ENCODE assay signal across 2 cellular contexts in the genomic region with DNA sequence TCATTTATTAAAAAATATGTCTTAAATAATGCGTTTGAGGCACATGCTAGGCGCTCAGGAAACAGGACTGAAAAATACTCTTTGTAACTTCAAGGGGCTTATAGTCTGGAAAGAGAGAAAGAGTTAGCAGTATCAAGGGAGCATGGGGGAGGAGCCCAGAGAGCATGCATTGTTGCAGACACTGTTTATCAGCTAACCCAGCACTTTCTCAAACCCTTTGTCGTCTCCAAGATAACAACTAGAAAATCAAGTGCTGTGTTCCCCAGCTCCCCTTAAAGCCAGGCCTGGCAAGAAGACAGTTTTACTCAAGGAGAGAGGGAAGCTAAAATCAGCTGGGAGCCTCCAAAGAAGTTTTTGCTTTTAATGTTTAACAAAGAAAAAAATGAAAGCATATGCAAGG.
TF ChIP-seq lines count a peak whose summit lies in the region.

No MANE protein-coding gene starts in this region.

TF ChIP-seq in GM23338, 12 proteins besides CTCF, POLR2A, EP300 and RAD21 (continued from another document):
- TF ChIP-seq, protein P1, sequence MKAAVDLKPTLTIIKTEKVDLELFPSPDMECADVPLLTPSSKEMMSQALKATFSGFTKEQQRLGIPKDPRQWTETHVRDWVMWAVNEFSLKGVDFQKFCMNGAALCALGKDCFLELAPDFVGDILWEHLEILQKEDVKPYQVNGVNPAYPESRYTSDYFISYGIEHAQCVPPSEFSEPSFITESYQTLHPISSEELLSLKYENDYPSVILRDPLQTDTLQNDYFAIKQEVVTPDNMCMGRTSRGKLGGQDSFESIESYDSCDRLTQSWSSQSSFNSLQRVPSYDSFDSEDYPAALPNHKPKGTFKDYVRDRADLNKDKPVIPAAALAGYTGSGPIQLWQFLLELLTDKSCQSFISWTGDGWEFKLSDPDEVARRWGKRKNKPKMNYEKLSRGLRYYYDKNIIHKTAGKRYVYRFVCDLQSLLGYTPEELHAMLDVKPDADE (IDR thresholded peaks at IDR 0.05), result no peak
- no peak for TF ChIP-seq JUNB (IDR thresholded peaks at IDR 0.05; ENCODE audit: unreplicated experiment)
- TF ChIP-seq, protein P2, sequence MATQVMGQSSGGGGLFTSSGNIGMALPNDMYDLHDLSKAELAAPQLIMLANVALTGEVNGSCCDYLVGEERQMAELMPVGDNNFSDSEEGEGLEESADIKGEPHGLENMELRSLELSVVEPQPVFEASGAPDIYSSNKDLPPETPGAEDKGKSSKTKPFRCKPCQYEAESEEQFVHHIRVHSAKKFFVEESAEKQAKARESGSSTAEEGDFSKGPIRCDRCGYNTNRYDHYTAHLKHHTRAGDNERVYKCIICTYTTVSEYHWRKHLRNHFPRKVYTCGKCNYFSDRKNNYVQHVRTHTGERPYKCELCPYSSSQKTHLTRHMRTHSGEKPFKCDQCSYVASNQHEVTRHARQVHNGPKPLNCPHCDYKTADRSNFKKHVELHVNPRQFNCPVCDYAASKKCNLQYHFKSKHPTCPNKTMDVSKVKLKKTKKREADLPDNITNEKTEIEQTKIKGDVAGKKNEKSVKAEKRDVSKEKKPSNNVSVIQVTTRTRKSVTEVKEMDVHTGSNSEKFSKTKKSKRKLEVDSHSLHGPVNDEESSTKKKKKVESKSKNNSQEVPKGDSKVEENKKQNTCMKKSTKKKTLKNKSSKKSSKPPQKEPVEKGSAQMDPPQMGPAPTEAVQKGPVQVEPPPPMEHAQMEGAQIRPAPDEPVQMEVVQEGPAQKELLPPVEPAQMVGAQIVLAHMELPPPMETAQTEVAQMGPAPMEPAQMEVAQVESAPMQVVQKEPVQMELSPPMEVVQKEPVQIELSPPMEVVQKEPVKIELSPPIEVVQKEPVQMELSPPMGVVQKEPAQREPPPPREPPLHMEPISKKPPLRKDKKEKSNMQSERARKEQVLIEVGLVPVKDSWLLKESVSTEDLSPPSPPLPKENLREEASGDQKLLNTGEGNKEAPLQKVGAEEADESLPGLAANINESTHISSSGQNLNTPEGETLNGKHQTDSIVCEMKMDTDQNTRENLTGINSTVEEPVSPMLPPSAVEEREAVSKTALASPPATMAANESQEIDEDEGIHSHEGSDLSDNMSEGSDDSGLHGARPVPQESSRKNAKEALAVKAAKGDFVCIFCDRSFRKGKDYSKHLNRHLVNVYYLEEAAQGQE (IDR thresholded peaks at IDR 0.05; ENCODE audit: unreplicated experiment), result no peak
- no peak for TF ChIP-seq CREB1 (CRISPR knock-in tag; IDR thresholded peaks at IDR 0.05; ENCODE audit: low read depth)
- TF ChIP-seq ZNF331 (CRISPR knock-in tag; IDR thresholded peaks at IDR 0.05; ENCODE audit: low read depth), result no peak
- no peak for TF ChIP-seq NANOG (IDR thresholded peaks at IDR 0.05; ENCODE audit: borderline replicate concordance)
- TF ChIP-seq ZNF114 (CRISPR knock-in tag; IDR thresholded peaks at IDR 0.05), result no peak
- no peak for TF ChIP-seq EZH2phosphoT487 (IDR thresholded peaks at IDR 0.05; ENCODE audit: unreplicated experiment)
- no peak for TF ChIP-seq POLR2AphosphoS5 (IDR thresholded peaks at IDR 0.05; ENCODE audit: low read depth)
- TF ChIP-seq, protein P3, sequence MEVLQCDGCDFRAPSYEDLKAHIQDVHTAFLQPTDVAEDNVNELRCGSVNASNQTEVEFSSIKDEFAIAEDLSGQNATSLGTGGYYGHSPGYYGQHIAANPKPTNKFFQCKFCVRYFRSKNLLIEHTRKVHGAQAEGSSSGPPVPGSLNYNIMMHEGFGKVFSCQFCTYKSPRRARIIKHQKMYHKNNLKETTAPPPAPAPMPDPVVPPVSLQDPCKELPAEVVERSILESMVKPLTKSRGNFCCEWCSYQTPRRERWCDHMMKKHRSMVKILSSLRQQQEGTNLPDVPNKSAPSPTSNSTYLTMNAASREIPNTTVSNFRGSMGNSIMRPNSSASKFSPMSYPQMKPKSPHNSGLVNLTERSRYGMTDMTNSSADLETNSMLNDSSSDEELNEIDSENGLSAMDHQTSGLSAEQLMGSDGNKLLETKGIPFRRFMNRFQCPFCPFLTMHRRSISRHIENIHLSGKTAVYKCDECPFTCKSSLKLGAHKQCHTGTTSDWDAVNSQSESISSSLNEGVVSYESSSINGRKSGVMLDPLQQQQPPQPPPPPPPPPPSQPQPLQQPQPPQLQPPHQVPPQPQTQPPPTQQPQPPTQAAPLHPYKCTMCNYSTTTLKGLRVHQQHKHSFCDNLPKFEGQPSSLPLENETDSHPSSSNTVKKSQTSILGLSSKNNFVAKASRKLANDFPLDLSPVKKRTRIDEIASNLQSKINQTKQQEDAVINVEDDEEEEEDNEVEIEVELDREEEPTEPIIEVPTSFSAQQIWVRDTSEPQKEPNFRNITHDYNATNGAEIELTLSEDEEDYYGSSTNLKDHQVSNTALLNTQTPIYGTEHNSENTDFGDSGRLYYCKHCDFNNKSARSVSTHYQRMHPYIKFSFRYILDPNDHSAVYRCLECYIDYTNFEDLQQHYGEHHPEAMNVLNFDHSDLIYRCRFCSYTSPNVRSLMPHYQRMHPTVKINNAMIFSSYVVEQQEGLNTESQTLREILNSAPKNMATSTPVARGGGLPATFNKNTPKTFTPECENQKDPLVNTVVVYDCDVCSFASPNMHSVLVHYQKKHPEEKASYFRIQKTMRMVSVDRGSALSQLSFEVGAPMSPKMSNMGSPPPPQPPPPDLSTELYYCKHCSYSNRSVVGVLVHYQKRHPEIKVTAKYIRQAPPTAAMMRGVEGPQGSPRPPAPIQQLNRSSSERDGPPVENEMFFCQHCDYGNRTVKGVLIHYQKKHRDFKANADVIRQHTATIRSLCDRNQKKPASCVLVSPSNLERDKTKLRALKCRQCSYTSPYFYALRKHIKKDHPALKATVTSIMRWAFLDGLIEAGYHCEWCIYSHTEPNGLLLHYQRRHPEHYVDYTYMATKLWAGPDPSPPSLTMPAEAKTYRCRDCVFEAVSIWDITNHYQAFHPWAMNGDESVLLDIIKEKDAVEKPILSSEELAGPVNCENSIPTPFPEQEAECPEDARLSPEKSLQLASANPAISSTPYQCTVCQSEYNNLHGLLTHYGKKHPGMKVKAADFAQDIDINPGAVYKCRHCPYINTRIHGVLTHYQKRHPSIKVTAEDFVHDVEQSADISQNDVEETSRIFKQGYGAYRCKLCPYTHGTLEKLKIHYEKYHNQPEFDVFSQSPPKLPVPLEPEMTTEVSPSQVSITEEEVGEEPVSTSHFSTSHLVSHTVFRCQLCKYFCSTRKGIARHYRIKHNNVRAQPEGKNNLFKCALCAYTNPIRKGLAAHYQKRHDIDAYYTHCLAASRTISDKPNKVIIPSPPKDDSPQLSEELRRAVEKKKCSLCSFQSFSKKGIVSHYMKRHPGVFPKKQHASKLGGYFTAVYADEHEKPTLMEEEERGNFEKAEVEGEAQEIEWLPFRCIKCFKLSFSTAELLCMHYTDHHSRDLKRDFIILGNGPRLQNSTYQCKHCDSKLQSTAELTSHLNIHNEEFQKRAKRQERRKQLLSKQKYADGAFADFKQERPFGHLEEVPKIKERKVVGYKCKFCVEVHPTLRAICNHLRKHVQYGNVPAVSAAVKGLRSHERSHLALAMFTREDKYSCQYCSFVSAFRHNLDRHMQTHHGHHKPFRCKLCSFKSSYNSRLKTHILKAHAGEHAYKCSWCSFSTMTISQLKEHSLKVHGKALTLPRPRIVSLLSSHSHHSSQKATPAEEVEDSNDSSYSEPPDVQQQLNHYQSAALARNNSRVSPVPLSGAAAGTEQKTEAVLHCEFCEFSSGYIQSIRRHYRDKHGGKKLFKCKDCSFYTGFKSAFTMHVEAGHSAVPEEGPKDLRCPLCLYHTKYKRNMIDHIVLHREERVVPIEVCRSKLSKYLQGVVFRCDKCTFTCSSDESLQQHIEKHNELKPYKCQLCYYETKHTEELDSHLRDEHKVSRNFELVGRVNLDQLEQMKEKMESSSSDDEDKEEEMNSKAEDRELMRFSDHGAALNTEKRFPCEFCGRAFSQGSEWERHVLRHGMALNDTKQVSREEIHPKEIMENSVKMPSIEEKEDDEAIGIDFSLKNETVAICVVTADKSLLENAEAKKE (CRISPR knock-in tag; IDR thresholded peaks at IDR 0.05), result no peak

TF ChIP-seq in WTC11, 78 proteins besides CTCF, POLR2A, EP300 and RAD21:
- TF ChIP-seq, protein P4, sequence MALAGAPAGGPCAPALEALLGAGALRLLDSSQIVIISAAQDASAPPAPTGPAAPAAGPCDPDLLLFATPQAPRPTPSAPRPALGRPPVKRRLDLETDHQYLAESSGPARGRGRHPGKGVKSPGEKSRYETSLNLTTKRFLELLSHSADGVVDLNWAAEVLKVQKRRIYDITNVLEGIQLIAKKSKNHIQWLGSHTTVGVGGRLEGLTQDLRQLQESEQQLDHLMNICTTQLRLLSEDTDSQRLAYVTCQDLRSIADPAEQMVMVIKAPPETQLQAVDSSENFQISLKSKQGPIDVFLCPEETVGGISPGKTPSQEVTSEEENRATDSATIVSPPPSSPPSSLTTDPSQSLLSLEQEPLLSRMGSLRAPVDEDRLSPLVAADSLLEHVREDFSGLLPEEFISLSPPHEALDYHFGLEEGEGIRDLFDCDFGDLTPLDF (CRISPR knock-in tag; IDR thresholded peaks at IDR 0.05), result no peak
- TF ChIP-seq ELF4 (CRISPR knock-in tag; IDR thresholded peaks at IDR 0.05; ENCODE audit: low read depth), result no peak
- TF ChIP-seq ZNF396 (CRISPR knock-in tag; IDR thresholded peaks at IDR 0.05; ENCODE audit: borderline replicate concordance), result no peak
- TF ChIP-seq GRHL2 (CRISPR knock-in tag; IDR thresholded peaks at IDR 0.05; ENCODE audit: insufficient replicate concordance, severe bottlenecking), result no peak
- TF ChIP-seq, protein P5, sequence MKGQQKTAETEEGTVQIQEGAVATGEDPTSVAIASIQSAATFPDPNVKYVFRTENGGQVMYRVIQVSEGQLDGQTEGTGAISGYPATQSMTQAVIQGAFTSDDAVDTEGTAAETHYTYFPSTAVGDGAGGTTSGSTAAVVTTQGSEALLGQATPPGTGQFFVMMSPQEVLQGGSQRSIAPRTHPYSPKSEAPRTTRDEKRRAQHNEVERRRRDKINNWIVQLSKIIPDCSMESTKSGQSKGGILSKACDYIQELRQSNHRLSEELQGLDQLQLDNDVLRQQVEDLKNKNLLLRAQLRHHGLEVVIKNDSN (CRISPR knock-in tag; IDR thresholded peaks at IDR 0.05), result no peak
- no peak for TF ChIP-seq RELA (CRISPR knock-in tag; IDR thresholded peaks at IDR 0.05; ENCODE audit: borderline replicate concordance)
- TF ChIP-seq NR3C1 (CRISPR knock-in tag; conservative IDR thresholded peaks at IDR 0.05; ENCODE audit: low read depth), result no peak
- TF ChIP-seq, protein P6, sequence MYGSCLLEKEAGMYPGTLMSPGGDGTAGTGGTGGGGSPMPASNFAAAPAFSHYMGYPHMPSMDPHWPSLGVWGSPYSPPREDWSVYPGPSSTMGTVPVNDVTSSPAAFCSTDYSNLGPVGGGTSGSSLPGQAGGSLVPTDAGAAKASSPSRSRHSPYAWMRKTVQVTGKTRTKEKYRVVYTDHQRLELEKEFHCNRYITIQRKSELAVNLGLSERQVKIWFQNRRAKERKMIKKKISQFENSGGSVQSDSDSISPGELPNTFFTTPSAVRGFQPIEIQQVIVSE (CRISPR knock-in tag; IDR thresholded peaks at IDR 0.05; ENCODE audit: borderline replicate concordance), result no peak
- no peak for TF ChIP-seq ZNF121 (CRISPR knock-in tag; IDR thresholded peaks at IDR 0.05)
- TF ChIP-seq GABPB1 (CRISPR knock-in tag; IDR thresholded peaks at IDR 0.05), result no peak
- TF ChIP-seq ZNF219 (CRISPR knock-in tag; IDR thresholded peaks at IDR 0.05; ENCODE audit: borderline replicate concordance), result no peak
- TF ChIP-seq, protein P7, sequence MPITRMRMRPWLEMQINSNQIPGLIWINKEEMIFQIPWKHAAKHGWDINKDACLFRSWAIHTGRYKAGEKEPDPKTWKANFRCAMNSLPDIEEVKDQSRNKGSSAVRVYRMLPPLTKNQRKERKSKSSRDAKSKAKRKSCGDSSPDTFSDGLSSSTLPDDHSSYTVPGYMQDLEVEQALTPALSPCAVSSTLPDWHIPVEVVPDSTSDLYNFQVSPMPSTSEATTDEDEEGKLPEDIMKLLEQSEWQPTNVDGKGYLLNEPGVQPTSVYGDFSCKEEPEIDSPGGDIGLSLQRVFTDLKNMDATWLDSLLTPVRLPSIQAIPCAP (CRISPR knock-in tag; IDR thresholded peaks at IDR 0.05), result no peak
- TF ChIP-seq RORB (CRISPR knock-in tag; IDR thresholded peaks at IDR 0.05), result no peak
- TF ChIP-seq CREB1 (CRISPR knock-in tag; IDR thresholded peaks at IDR 0.05), result no peak
- no peak for TF ChIP-seq NFE2L1 (CRISPR knock-in tag; IDR thresholded peaks at IDR 0.05)
